8 cellular contexts compared by ENCODE assay signal in the genomic region with DNA sequence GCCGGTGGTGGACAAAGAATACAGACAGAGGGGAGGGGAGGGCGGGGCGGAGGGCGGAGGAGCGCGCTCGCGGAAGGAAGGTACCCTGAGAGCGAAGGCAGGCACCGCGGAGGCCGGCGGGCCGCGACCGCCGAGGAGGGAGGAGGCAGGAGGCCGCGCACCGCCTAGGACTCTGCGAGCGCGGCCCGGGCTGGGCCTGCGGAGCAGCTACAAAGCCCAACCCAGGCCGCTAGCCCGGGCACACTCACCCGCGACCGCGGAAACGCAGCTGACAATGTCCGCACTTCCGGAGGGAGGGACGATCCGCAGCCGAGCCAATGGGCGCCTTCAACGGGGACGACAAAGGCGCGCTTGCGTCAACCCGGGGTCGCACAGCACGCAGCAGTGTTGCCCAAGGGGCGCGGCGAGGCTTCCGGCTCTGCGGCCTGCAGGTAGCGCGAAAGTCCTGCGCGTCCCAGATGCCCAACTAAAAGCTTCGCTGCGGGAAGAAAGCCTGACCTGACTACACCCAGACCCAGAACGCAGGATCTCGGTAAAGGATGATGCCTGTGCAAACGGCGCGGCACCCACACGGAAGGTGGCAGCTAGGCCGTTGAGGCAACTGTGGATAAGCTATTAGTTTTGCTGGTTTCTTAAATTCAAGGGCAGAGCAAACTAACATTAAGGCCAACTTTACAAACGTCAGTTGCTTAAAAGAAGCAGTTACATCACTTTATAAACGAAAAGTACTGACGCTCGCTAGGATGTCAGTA. TPM values are rescaled to one million over a fixed set of nuclear protein-coding genes. Genes with fewer than 3 reads are reported as not detected.
DNase-seq lines count a peak whose midpoint lies in the region; ATAC-seq and TF ChIP-seq lines count a peak whose summit lies in the region.

A gene (minus strand): TSS at position 276 of the 752 bp plus-strand sequence. CDS start 3,486 bp downstream, outside the sequence.

- CTCF ChIA-PET in activated B cell treated with CpG ODN at 0.5 μM for 24 hours (lab: Charles Lee), result interaction anchor here (1.2 to 1.8 kb wide), 2 partner anchors 24 to 40 kb away, joined by 4 read pairs; no protein-coding TSS in a partner anchor

- H3K27ac ChIP-seq in caudate nucleus (ENCODE audit: low read depth, low read length), result peak within 1 kb of the TSS; percentile 94

- peaks cover 69% of the 10 kb centered on the region for H3K36me3 Mint-ChIP-seq in activated B cell treated with CpG ODN at 0.5 μM for 24 hours (ENCODE audit: low read depth)

- no peaks in the 10 kb centered on the region for H3K27me3 Mint-ChIP-seq in activated B cell treated with CpG ODN at 0.5 μM for 24 hours

- H3K4me1 Mint-ChIP-seq in activated B cell treated with CpG ODN at 0.5 μM for 24 hours, result peaks cover 68% of the 10 kb centered on the region

- ATAC-seq in HG03196 (IDR thresholded peaks at IDR 0.05; ENCODE audit: unreplicated experiment) (peak; percentile 92), activated B cell treated with CpG ODN at 0.5 μM for 24 hours (ENCODE audit: low read depth) (peak; percentile 92)

- peak within 1 kb of the TSS; percentile 94 for H3K4me3 Mint-ChIP-seq in activated B cell treated with CpG ODN at 0.5 μM for 24 hours

- intact Hi-C loops in activated B cell treated with CpG ODN at 0.5 μM for 24 hours (cut with micrococcal nuclease), result loop anchor here (1.0 to 5.0 kb wide), 10 partner anchors 27 to 1708 kb away; a partner anchor contains a TSS

- POLR2A ChIA-PET in activated B cell treated with CpG ODN at 0.5 μM for 24 hours (lab: Charles Lee), result interaction anchor here (0.5 to 2.4 kb wide), 30 partner anchors 8 to 1711 kb away, joined by 3 to 68 read pairs (median 4); a partner anchor contains a TSS

- in situ Hi-C loops in GM18951 (cut with MboI; ENCODE audit: low sequenced_read_pairs, unreplicated experiment), result no loop called here

- peak; percentile 97 for TF ChIP-seq POLR2A in GM18951 (IDR thresholded peaks at IDR 0.05; ENCODE audit: extremely low read depth, insufficient read depth, insufficient read length)

- DNase-seq in AG08395 (ENCODE audit: low spot score), result peak; percentile 93
- DNase-seq in NCI-H345 (lab: John Stamatoyannopoulos, UW), result peak; percentile 94
- peak; percentile 94 for DNase-seq in activated B cell treated with CpG ODN at 0.5 μM for 24 hours
- DNase-seq in caudate nucleus (lab: John Stamatoyannopoulos, UW), result peak; percentile 45 to 97 (median 91)
- peak; percentile 93 for DNase-seq in iris pigment epithelial cell (ENCODE audit: low read depth)
- peak; percentile 93 for DNase-seq in stimulated activated CD4-positive, alpha-beta T cell treated with anti-CD3 and anti-CD28 coated beads, Interleukin-12 subunit alpha, Interleukin-12 subunit beta, amount 100 ng/mL, for 4 hours

- H3K9me3 Mint-ChIP-seq in activated B cell treated with CpG ODN at 0.5 μM for 24 hours, result no peaks in the 10 kb centered on the region

- H3K27ac Mint-ChIP-seq in activated B cell treated with CpG ODN at 0.5 μM for 24 hours, result peak within 1 kb of the TSS; percentile 98

- TF ChIP-seq CTCF in activated B cell treated with CpG ODN at 0.5 μM for 24 hours (IDR thresholded peaks at IDR 0.05), result no peak

RNA-seq across cellular contexts. Expression of the gene that starts here (rescaled TPM):
- 31.6 and 32.9 TPM in 2 replicates for total RNA-seq in activated B cell treated with CpG ODN at 0.5 μM for 24 hours

Comparison
In these comparisons a context has a peak if more than half of its experiments do, and no peak if none do; other contexts are left out.
1. Peak in every context shown above with its lines: DNase-seq, ATAC-seq and H3K27ac ChIP-seq.